2 cellular contexts compared by ENCODE assay signal in genomic region chr11:103170865-103171264, GRCh38.
TF ChIP-seq lines count a peak whose summit lies in the region.

No MANE protein-coding gene starts in this region.

TF ChIP-seq in IMR-90, 13 proteins besides CTCF, POLR2A, EP300 and RAD21:
- TF ChIP-seq MAZ (IDR thresholded peaks at IDR 0.05; ENCODE audit: borderline replicate concordance, low read depth, low read length) (no peak), FOS (IDR thresholded peaks at IDR 0.05; ENCODE audit: low read depth, low read length) (no peak), RFX5 (IDR thresholded peaks at IDR 0.05; ENCODE audit: low read depth, low read length) (peak; percentile 90), MXI1 (IDR thresholded peaks at IDR 0.05; ENCODE audit: borderline replicate concordance, low read depth, low read length) (no peak), CHD1 (IDR thresholded peaks at IDR 0.05; ENCODE audit: low read depth, low read length) (no peak), NFE2L2 (IDR thresholded peaks at IDR 0.05; ENCODE audit: low read depth, low read length) (no peak), RCOR1 (IDR thresholded peaks at IDR 0.05; ENCODE audit: insufficient replicate concordance, low read length) (no peak), SMC3 (IDR thresholded peaks at IDR 0.05; ENCODE audit: low read depth, low read length) (no peak), BHLHE40 (IDR thresholded peaks at IDR 0.05; ENCODE audit: low read depth, low read length) (no peak), CEBPB (IDR thresholded peaks at IDR 0.05; ENCODE audit: low read depth, low read length) (peak; percentile 53), MAFK (IDR thresholded peaks at IDR 0.05; ENCODE audit: low read depth, low read length) (peak; percentile 97)
- TF ChIP-seq, protein P1, sequence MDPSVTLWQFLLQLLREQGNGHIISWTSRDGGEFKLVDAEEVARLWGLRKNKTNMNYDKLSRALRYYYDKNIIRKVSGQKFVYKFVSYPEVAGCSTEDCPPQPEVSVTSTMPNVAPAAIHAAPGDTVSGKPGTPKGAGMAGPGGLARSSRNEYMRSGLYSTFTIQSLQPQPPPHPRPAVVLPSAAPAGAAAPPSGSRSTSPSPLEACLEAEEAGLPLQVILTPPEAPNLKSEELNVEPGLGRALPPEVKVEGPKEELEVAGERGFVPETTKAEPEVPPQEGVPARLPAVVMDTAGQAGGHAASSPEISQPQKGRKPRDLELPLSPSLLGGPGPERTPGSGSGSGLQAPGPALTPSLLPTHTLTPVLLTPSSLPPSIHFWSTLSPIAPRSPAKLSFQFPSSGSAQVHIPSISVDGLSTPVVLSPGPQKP (IDR thresholded peaks at IDR 0.05; ENCODE audit: borderline replicate concordance, low read depth, low read length) = no peak
- TF ChIP-seq, protein P2, sequence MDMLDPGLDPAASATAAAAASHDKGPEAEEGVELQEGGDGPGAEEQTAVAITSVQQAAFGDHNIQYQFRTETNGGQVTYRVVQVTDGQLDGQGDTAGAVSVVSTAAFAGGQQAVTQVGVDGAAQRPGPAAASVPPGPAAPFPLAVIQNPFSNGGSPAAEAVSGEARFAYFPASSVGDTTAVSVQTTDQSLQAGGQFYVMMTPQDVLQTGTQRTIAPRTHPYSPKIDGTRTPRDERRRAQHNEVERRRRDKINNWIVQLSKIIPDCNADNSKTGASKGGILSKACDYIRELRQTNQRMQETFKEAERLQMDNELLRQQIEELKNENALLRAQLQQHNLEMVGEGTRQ (IDR thresholded peaks at IDR 0.05; ENCODE audit: low read depth, low read length) = no peak
TF ChIP-seq in IMR-90: peak in this region for 3.

TF ChIP-seq in H1, 55 proteins besides CTCF, POLR2A, EP300 and RAD21:
- TF ChIP-seq CTBP2 (IDR thresholded peaks at IDR 0.05; ENCODE audit: borderline replicate concordance, insufficient read depth, insufficient read length, low read length) (no peak), RFX5 (IDR thresholded peaks at IDR 0.05; ENCODE audit: borderline replicate concordance, low read depth, low read length) (peak; percentile 34; the same call in 1 of the 2 replicates), MAFK (IDR thresholded peaks at IDR 0.05; ENCODE audit: low read depth, low read length) (peak; percentile 54; the same call in 1 of the 2 replicates)
